Comparison of ENCODE assay signal across 1 cellular context in genomic region chr17:78889525-78889924, GRCh38.
TF ChIP-seq lines count a peak whose summit lies in the region.

No MANE protein-coding gene starts in this region.

TF ChIP-seq in SK-N-SH treated with all-trans-retinoic acid at 6 μM for 48 hours, 23 proteins besides CTCF, POLR2A, EP300 and RAD21 (continued from another document):
- no peak for TF ChIP-seq CSRNP3 (CRISPR knock-in tag; IDR thresholded peaks at IDR 0.05)
- no peak for TF ChIP-seq ZNF70 (CRISPR knock-in tag; IDR thresholded peaks at IDR 0.05)
- no peak for TF ChIP-seq CREB5 (CRISPR knock-in tag; IDR thresholded peaks at IDR 0.05; ENCODE audit: low read depth)
- TF ChIP-seq OSR1 (CRISPR knock-in tag; IDR thresholded peaks at IDR 0.05) = no peak
- no peak for TF ChIP-seq SNAI2 (CRISPR knock-in tag; IDR thresholded peaks at IDR 0.05)
- no peak for TF ChIP-seq RARB (CRISPR knock-in tag; IDR thresholded peaks at IDR 0.05)
- no peak for TF ChIP-seq GLIS3 (CRISPR knock-in tag; IDR thresholded peaks at IDR 0.05)
TF ChIP-seq in SK-N-SH treated with all-trans-retinoic acid at 6 μM for 48 hours: peak in this region for 0.
